11 cellular contexts compared by ENCODE assay signal in the genomic region with DNA sequence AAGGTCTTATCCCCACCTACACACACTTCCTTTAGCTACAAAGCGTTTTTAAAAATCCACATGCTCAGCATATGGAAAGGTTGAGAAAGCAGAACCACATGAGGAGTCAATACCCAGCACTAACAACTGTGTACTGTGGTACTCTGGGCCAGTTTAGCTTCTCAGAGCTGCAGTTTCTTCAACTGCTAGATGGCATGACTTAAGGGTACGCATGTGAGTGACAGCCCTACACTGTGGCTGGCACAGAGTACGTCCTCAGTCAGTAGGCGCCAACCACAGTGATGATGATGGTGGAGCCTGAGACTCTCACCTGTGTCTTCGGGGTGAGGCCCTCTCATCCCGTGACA. TPM values are rescaled to one million over a fixed set of nuclear protein-coding genes. Genes with fewer than 3 reads are reported as not detected.
DNase-seq lines count a peak whose midpoint lies in the region; ATAC-seq and TF ChIP-seq lines count a peak whose summit lies in the region.
"Had no signal": no experiment of that assay in that cellular context is flagged by ENCODE, and none has a peak within 500 bp of the region (broad histone marks: within the 10 kb centered on the region; RNA-seq: fewer than 3 reads in every experiment).

No MANE protein-coding gene starts in this region.

- peak; percentile 45 for DNase-seq in activated T-cell treated with anti-CD3 and anti-CD28 coated beads for 48 hours (ENCODE audit: low read depth)
- peak; percentile 18 for DNase-seq in left ventricle myocardium superior
- peak; percentile 48 for DNase-seq in stimulated activated CD4-positive, alpha-beta T cell treated with anti-CD3 and anti-CD28 coated beads, Interleukin-2, amount 100 ng/mL, for 4 hours (ENCODE audit: low read depth)
- DNase-seq in epidermal melanocyte (ENCODE audit: insufficient read length, low spot score), result no peak
- no peak for DNase-seq in OCI-M1 (lab: John Stamatoyannopoulos, UW)
- no peak for DNase-seq in T1000 (lab: John Stamatoyannopoulos, UW)
- DNase-seq: GOT3, MM.1S had no signal

- H3F3A ChIP-seq in Loucy (ENCODE audit: low read depth), result no peaks in the 10 kb centered on the region

- peak overlapping the region; percentile 51 for H3K9ac ChIP-seq in Loucy (ENCODE audit: low read depth, low read length, poor library complexity, severe bottlenecking)

- peaks cover 8% of the 10 kb centered on the region; the same call in 1 of the 2 replicates for H3K36me3 ChIP-seq in Loucy (ENCODE audit: insufficient read depth, low read length)

- H3K27me3 ChIP-seq in Loucy (ENCODE audit: insufficient read depth, low read length, poor library complexity, severe bottlenecking), result no peaks in the 10 kb centered on the region
- H3K27me3 ChIP-seq: tibial artery had no signal

- peaks cover 12% of the 10 kb centered on the region for H4K20me1 ChIP-seq in Loucy (ENCODE audit: insufficient read depth, low read length, poor library complexity, severe bottlenecking)

- H3K9me2 ChIP-seq in Loucy (replicated peaks; ENCODE audit: low read depth, low read length), result no peaks in the 10 kb centered on the region

- no peak for TF ChIP-seq CTCF in Loucy (conservative IDR thresholded peaks at IDR 0.05; ENCODE audit: low read length)

- intact Hi-C loops in left ventricle myocardium superior (cut with micrococcal nuclease), result no loop called here

- H3K4me1 ChIP-seq in Loucy (ENCODE audit: insufficient read depth, low read length, poor library complexity, severe bottlenecking), result peaks cover 78% of the 10 kb centered on the region

- H3K79me2 ChIP-seq in Loucy (ENCODE audit: insufficient read depth, low read length), result peaks cover 91% of the 10 kb centered on the region

- ATAC-seq in left ventricle myocardium superior (peak; percentile 8), HG03139 (IDR thresholded peaks at IDR 0.05; ENCODE audit: unreplicated experiment) (no peak)

- H2AFZ ChIP-seq in Loucy (ENCODE audit: low read length), result no peak overlapping the region

- no peaks in the 10 kb centered on the region for H3K9me3 ChIP-seq in Loucy (ENCODE audit: insufficient read depth, low read depth, low read length)
- H3K9me3 ChIP-seq: tibial artery had no signal

- peak overlapping the region; percentile 51 for H3K4me2 ChIP-seq in Loucy (ENCODE audit: low read depth, low read length, poor library complexity, severe bottlenecking)

- H3K4me3 ChIP-seq in Loucy (ENCODE audit: low read length, poor library complexity, severe bottlenecking), result no peak overlapping the region
- H3K4me3 ChIP-seq: tibial artery had no signal

RNA-seq across cellular contexts. Expression of a gene that starts 17.4 kb away (rescaled TPM):
- total RNA-seq in left ventricle myocardium superior, result 29.6 TPM

RNA-seq across cellular contexts. Expression of a gene that starts 20.3 kb away (rescaled TPM):
- total RNA-seq in left ventricle myocardium superior, result 11.4 TPM

Comparison
In these comparisons a context has a peak if more than half of its experiments do, and no peak if none do; other contexts are left out.
1. DNase-seq: peak in activated T-cell treated with anti-CD3 and anti-CD28 coated beads for 48 hours (single experiment), left ventricle myocardium superior (single experiment) and stimulated activated CD4-positive, alpha-beta T cell treated with anti-CD3 and anti-CD28 coated beads, Interleukin-2, amount 100 ng/mL, for 4 hours (single experiment); none in epidermal melanocyte (single experiment), OCI-M1 (single experiment) and T1000 (single experiment).